In the genomic region with DNA sequence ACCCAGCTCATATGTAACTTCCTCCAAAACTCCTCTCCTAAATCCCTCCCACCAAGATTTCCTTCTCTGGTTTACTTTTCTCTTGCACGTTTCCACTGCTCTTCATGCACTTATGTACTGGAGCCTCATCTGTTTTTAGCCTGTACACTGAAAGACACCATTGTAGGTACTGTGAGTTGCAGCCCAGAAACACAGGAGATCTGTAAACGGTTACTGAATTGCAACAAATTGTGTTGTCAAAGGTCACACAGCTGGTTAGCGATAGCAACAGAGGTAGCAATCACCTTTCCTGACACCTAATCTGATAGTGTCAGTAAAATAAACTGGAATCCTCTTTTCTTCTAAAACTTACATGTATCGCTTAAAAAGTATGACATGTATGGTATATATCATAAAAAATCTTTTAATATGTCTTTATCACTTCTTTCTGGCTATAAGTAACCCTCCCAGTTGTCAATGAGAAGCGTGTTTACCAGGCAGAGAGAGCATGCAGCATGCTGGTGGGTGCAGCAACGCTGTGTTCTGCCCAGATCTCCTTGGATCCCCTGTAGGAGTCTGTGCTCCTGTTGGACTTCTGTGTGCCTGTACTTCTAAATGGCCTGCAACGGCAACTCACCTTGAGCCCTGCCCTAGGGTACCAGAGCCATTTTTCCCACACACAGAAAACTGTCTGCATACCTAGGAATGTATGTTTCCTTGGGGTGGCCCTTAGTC, we compare ENCODE assay signal across 2 cellular contexts.
TF ChIP-seq lines count a peak whose summit lies in the region.

No MANE protein-coding gene starts in this region.

TF ChIP-seq in GM23338, 12 proteins besides CTCF, POLR2A, EP300 and RAD21:
- TF ChIP-seq EZH2 (IDR thresholded peaks at IDR 0.05; ENCODE audit: low read depth, unreplicated experiment) (no peak), ZNF114 (CRISPR knock-in tag; IDR thresholded peaks at IDR 0.05) (no peak), CREB1 (CRISPR knock-in tag; IDR thresholded peaks at IDR 0.05; ENCODE audit: low read depth) (no peak), STAT1 (IDR thresholded peaks at IDR 0.05; ENCODE audit: unreplicated experiment) (no peak), EZH2phosphoT487 (IDR thresholded peaks at IDR 0.05; ENCODE audit: unreplicated experiment) (no peak), NANOG (IDR thresholded peaks at IDR 0.05; ENCODE audit: borderline replicate concordance) (no peak)

TF ChIP-seq in H1, 55 proteins besides CTCF, POLR2A, EP300 and RAD21:
- TF ChIP-seq TEAD4 (IDR thresholded peaks at IDR 0.05; ENCODE audit: low read depth, low read length): no peak
- no peak for TF ChIP-seq SUZ12 (IDR thresholded peaks at IDR 0.05; ENCODE audit: low read length)
- no peak for TF ChIP-seq GTF2F1 (IDR thresholded peaks at IDR 0.05; ENCODE audit: borderline replicate concordance, low read depth, low read length)
- no peak for TF ChIP-seq EGR1 (IDR thresholded peaks at IDR 0.05; ENCODE audit: borderline replicate concordance, low read depth, low read length)
